ENCODE assay signal across 11 cellular contexts in the genomic region with DNA sequence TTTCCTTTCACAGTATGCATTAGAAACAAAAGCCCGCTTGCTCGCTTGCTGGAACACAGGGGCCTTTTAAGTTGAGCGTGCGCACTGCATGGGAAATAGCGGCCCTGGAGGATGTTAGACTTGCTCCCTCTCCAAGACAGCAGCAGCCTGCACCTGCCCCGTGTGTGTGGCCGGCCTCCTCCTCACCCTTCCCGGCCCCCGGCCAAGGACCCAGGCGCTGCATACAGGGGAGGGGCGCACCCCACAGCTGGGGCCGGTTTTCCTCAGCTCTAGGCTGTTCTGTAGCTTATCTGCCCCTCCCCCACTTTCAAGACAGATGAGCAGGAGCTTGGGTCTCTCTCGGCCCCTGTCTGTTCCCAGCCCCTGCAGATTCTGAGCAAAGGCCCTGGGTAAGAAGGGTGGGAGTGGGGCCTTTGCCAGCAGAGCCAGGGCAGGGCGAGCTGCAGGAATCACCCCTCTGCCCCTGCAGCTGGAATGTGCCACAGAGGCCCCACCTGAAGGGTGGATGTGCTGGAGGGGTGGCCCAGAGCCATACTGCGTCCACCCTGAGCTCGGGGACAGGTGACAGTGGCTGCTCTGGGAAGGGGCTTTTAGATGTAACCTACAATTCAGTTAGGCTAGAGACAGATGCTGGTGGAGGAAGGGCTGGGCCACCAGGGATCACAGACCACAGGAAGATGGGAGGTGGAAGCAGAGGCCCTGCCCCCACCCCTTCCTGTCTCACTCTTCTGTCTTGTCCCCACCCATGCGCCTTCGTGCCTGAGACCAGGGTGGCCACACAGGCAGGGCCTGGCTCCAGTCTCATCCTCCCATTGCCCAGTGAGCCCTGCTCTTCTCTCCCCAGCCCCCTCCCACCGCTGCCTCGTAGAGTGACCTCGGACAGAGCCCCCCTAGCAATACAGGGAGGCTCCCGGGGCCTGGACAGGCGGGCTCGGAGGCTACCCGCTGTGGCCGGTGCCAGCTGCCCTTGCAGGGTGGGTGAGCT.
A peak's percentile ranks its signal among the peaks of the same experiment; 100 is the strongest.
DNase-seq lines count a peak whose midpoint lies in the region; ATAC-seq, FAIRE-seq and TF ChIP-seq lines count a peak whose summit lies in the region.
"Had no signal": no experiment of that assay in that cellular context is flagged by ENCODE, and none has a peak within 500 bp of the region (broad histone marks: within the 10 kb centered on the region; RNA-seq: fewer than 3 reads in every experiment).

No MANE protein-coding gene starts in this region.

- H3K79me1 ChIP-seq in H9 (ENCODE audit: insufficient read depth, low read depth, low read length, poor library complexity, severe bottlenecking): no peaks in the 10 kb centered on the region

- no CpG with 5 or more reads among the region's 26 CpGs for WGBS in H9 (ENCODE audit: extremely low coverage, insufficient read length, low lambda C conversion rate)
- WGBS in ectodermal cell, 2 experiments: 61 to 64% methylated on average over 26 of the region's 26 CpGs

- H3K4me3 Mint-ChIP-seq in H9: no peak overlapping the region
- no peak overlapping the region for H3K4me3 Mint-ChIP-seq in progenitor cell of endocrine pancreas (ENCODE audit: low read depth)
- H3K4me3 Mint-ChIP-seq: dendritic cell treated with granulocyte-macrophage colony-stimulating factor and Interleukin-4, amounts not matched to agents 40 ng/mL and 50 ng/mL, for 4 days had no signal

- no peak overlapping the region for H2AFZ ChIP-seq in H9 (ENCODE audit: low read length)

- H3K27ac Mint-ChIP-seq in H9 (peak overlapping the region in 1 of 3 experiments; percentile 68; a peak in 2 of 7 replicates), progenitor cell of endocrine pancreas (peak overlapping the region; percentile 74)
- H3K27ac Mint-ChIP-seq: dendritic cell treated with granulocyte-macrophage colony-stimulating factor and Interleukin-4, amounts not matched to agents 40 ng/mL and 50 ng/mL, for 4 days had no signal

- H2BK20ac ChIP-seq in H9 (ENCODE audit: low read depth, low read length, poor library complexity, severe bottlenecking): no peak overlapping the region

- no peak overlapping the region for H3K4me3 ChIP-seq in ectodermal cell (ENCODE audit: insufficient read depth, low read depth, low read length)

- H4K8ac ChIP-seq in H9 (replicated peaks; ENCODE audit: insufficient read length, low read depth, low read length): no peak overlapping the region

- H3T11ph ChIP-seq in H9 (ENCODE audit: low read length): no peak overlapping the region

- no peaks in the 10 kb centered on the region for H3K23me2 ChIP-seq in H9 (ENCODE audit: insufficient read length, low read depth, low read length, poor library complexity, severe bottlenecking)

- H2BK15ac ChIP-seq in H9 (ENCODE audit: low read depth, low read length): no peak overlapping the region

- no peak overlapping the region for H3K4me2 ChIP-seq in H9 (ENCODE audit: insufficient read depth, insufficient read length, low read length)

- H3K9me3 Mint-ChIP-seq in H9 (no peaks in the 10 kb centered on the region; a peak in 1 of 5 replicates), progenitor cell of endocrine pancreas (ENCODE audit: low read depth) (no peaks in the 10 kb centered on the region)
- H3K9me3 Mint-ChIP-seq: dendritic cell treated with granulocyte-macrophage colony-stimulating factor and Interleukin-4, amounts not matched to agents 40 ng/mL and 50 ng/mL, for 4 days had no signal

- no peak overlapping the region for H3K18ac ChIP-seq in H9 (ENCODE audit: insufficient read length, low read depth, low read length)

- no peak overlapping the region for H2BK120ac ChIP-seq in H9 (ENCODE audit: low read depth, low read length, poor library complexity, severe bottlenecking)

- H3K9me3 ChIP-seq in H9 (ENCODE audit: control insufficient read depth, low read depth, low read length): no peaks in the 10 kb centered on the region
- no peaks in the 10 kb centered on the region for H3K9me3 ChIP-seq in ectodermal cell (ENCODE audit: control insufficient read depth, low read length)

- no peaks in the 10 kb centered on the region; the same call in 1 of the 2 replicates for H3K27me3 Mint-ChIP-seq in H9 (ENCODE audit: low read depth)
- H3K27me3 Mint-ChIP-seq in progenitor cell of endocrine pancreas: no peaks in the 10 kb centered on the region

- H2AK5ac ChIP-seq in H9 (ENCODE audit: insufficient read length, low read length): no peak overlapping the region

- no peak overlapping the region for H4K5ac ChIP-seq in H9 (ENCODE audit: insufficient read length, low read depth, low read length)

- no peak overlapping the region for H3K23ac ChIP-seq in H9 (ENCODE audit: insufficient read length, low read depth, low read length)

- H4K91ac ChIP-seq in H9 (ENCODE audit: insufficient read length, low read depth, low read length): no peak overlapping the region

- peaks cover 10% of the 10 kb centered on the region for H3K36me3 ChIP-seq in ectodermal cell (ENCODE audit: control insufficient read depth, insufficient read depth, low read length)

- no peak for FAIRE-seq in H54 (lab: Jason Lieb, UNC)
- FAIRE-seq: small intestine had no signal

- no peaks in the 10 kb centered on the region for H4K20me1 ChIP-seq in H9 (ENCODE audit: control insufficient read depth, insufficient read depth, insufficient read length)

- no peak overlapping the region for H2BK12ac ChIP-seq in H9 (ENCODE audit: insufficient read length, low read depth, low read length)

- H3K4me1 ChIP-seq in H9 (ENCODE audit: insufficient read depth, low read length): peaks cover 2% of the 10 kb centered on the region; the same call in 1 of the 2 replicates
- peaks cover 67% of the 10 kb centered on the region for H3K4me1 ChIP-seq in ectodermal cell (ENCODE audit: control insufficient read depth, insufficient read depth, low read length)

- H3K27me3 ChIP-seq in H9 (ENCODE audit: insufficient read depth, low read length): no peaks in the 10 kb centered on the region
- H3K27me3 ChIP-seq in ectodermal cell (ENCODE audit: control insufficient read depth, insufficient read depth, low read length, poor library complexity, severe bottlenecking): no peaks in the 10 kb centered on the region

- no peak for TF ChIP-seq POLR2A in H54 (IDR thresholded peaks at IDR 0.05; ENCODE audit: low read depth, low read length)

- H3K36me3 Mint-ChIP-seq in H9 (ENCODE audit: insufficient read depth in 1 of 3, low read depth in 3 of 3) (peaks cover 15 to 35% (median 26%) of the 10 kb centered on the region in 3 experiments; a peak in 6 of 7 replicates), progenitor cell of endocrine pancreas (ENCODE audit: insufficient read depth) (peaks cover 18% of the 10 kb centered on the region)

- H3K79me2 ChIP-seq in H9 (ENCODE audit: insufficient read depth, low read length): no peaks in the 10 kb centered on the region

- H3K14ac ChIP-seq in H9 (ENCODE audit: insufficient read depth, low read length): no peak overlapping the region

- H3K4ac ChIP-seq in H9 (ENCODE audit: low read depth, low read length): no peak overlapping the region

- H2BK5ac ChIP-seq in H9 (ENCODE audit: insufficient read length, low read length): no peak overlapping the region

- no peak overlapping the region for H3K9ac ChIP-seq in H9 (ENCODE audit: extremely low read depth, insufficient read length, low read length)

- no peak overlapping the region for H3K56ac ChIP-seq in H9 (ENCODE audit: insufficient read length, low read depth, low read length)

- peak; percentile 46 for DNase-seq in H9
- DNase-seq in NCI-H2227 treated with DMSO at 0.1 percent for 48 hours (lab: John Stamatoyannopoulos, UW): peak; percentile 32
- DNase-seq in progenitor cell of endocrine pancreas (ENCODE audit: low spot score, unreplicated experiment): no peak
- no peak for DNase-seq in H54 (ENCODE audit: insufficient read length, low spot score)
- DNase-seq in 8988T: no peak
- DNase-seq: midbrain, NCI-H748 treated with DMSO at 0.1 percent for 48 hours, small intestine had no signal

- H3K4me1 Mint-ChIP-seq in H9: peaks cover 50 to 53% of the 10 kb centered on the region in 2 experiments
- peaks cover 2% of the 10 kb centered on the region for H3K4me1 Mint-ChIP-seq in progenitor cell of endocrine pancreas (ENCODE audit: low read depth)

- no peak for TF ChIP-seq CTCF in H9 (conservative IDR thresholded peaks at IDR 0.05)
- TF ChIP-seq CTCF in progenitor cell of endocrine pancreas (IDR thresholded peaks at IDR 0.05; ENCODE audit: unreplicated experiment): no peak

- H3K27ac ChIP-seq in H9 (ENCODE audit: insufficient read length, low read depth, low read length): no peak overlapping the region
- H3K27ac ChIP-seq in ectodermal cell (ENCODE audit: insufficient read depth, low read depth, low read length, poor library complexity, severe bottlenecking): peak overlapping the region; percentile 65

- no peak for ATAC-seq in GM19328 (IDR thresholded peaks at IDR 0.05; ENCODE audit: unreplicated experiment)

Comparison
In these comparisons a context has a peak if more than half of its experiments do, and no peak if none do; other contexts are left out.
1. DNase-seq: peak in H9 (single experiment) and NCI-H2227 treated with DMSO at 0.1 percent for 48 hours (single experiment); none in progenitor cell of endocrine pancreas (single experiment), H54 (single experiment) and 8988T (single experiment).